8 cellular contexts compared by ENCODE assay signal in genomic region chr3:33115024-33115768, GRCh38. TPM values are rescaled to one million over a fixed set of nuclear protein-coding genes. Genes with fewer than 3 reads are reported as not detected.
A peak's percentile ranks its signal among the peaks of the same experiment; 100 is the strongest.
DNase-seq lines count a peak whose midpoint lies in the region; ATAC-seq and TF ChIP-seq lines count a peak whose summit lies in the region.

No MANE protein-coding gene starts in this region.

- CTCF ChIA-PET in activated CD4-positive, alpha-beta T cell treated with anti-CD3 and anti-CD28 coated beads, Interleukin-2, amount 10 ng/mL, durations not matched to agents 7 days and 5 days (lab: Charles Lee): interaction anchor here (0.9 to 1.9 kb wide), 4 partner anchors 41 to 350 kb away, joined by 3 to 7 read pairs (median 3); no protein-coding TSS in a partner anchor

- peaks cover 4% of the 10 kb centered on the region for H3K9me3 Mint-ChIP-seq in activated CD4-positive, alpha-beta T cell treated with anti-CD3 and anti-CD28 coated beads, Interleukin-2, amount 10 ng/mL, durations not matched to agents 7 days and 5 days

- 61% methylated on average over 13 of the region's 13 CpGs for WGBS in right lobe of liver (ENCODE audit: insufficient coverage, low coverage, low lambda C conversion rate, missing lambda C conversion rate)

- no peaks in the 10 kb centered on the region for H3K27me3 ChIP-seq in right lobe of liver

- no peak for DNase-seq in activated CD4-positive, alpha-beta T cell treated with anti-CD3 and anti-CD28 coated beads, Interleukin-2, amount 10 ng/mL, durations not matched to agents 7 days and 5 days
- no peak for DNase-seq in activated CD4-positive, alpha-beta T cell treated with anti-CD3 and anti-CD28 coated beads, Interleukin-2, amount 50 U/mL, for 4 hours
- DNase-seq in RPMI8226 (peak; percentile 48), dermis blood vessel endothelial cell (peak; percentile 71), right lobe of liver (peak in 2 of 3 donors; percentile 42 to 58), stromal cell of bone marrow (ENCODE audit: low read depth) (peak; percentile 96), mesenteric fat pad (ENCODE audit: low spot score) (no peak)
- no peak for DNase-seq in activated effector memory CD4-positive, alpha-beta T cell treated with Interleukin-2 at 50 U/mL for 16 hours

- no peak for TF ChIP-seq CTCF in right lobe of liver (IDR thresholded peaks at IDR 0.05)

- peaks cover 0 to 20% (median 2%) of the 10 kb centered on the region in 4 donors for H3K4me1 ChIP-seq in right lobe of liver

- POLR2A ChIA-PET in activated CD4-positive, alpha-beta T cell treated with anti-CD3 and anti-CD28 coated beads, Interleukin-2, amount 10 ng/mL, durations not matched to agents 7 days and 5 days (lab: Charles Lee): no interaction called here

- peak overlapping the region; percentile 23 to 92 (median 89) for H3K27ac ChIP-seq in right lobe of liver

- no peaks in the 10 kb centered on the region for H3K36me3 ChIP-seq in right lobe of liver

- intact Hi-C loops in right lobe of liver (cut with DNase I): no loop called here

- H3K9me3 ChIP-seq in right lobe of liver: no peaks in the 10 kb centered on the region

- peak overlapping the region; percentile 82 for H3K4me3 Mint-ChIP-seq in activated CD4-positive, alpha-beta T cell treated with anti-CD3 and anti-CD28 coated beads, Interleukin-2, amount 10 ng/mL, durations not matched to agents 7 days and 5 days

- no peak for TF ChIP-seq POLR2A in right lobe of liver (IDR thresholded peaks at IDR 0.05)

- peak overlapping the region; percentile 86 to 87 (median 86) for H3K4me3 ChIP-seq in right lobe of liver

- H3K27ac Mint-ChIP-seq in activated CD4-positive, alpha-beta T cell treated with anti-CD3 and anti-CD28 coated beads, Interleukin-2, amount 10 ng/mL, durations not matched to agents 7 days and 5 days: no peak overlapping the region

- peaks cover 38% of the 10 kb centered on the region for H3K4me1 Mint-ChIP-seq in activated CD4-positive, alpha-beta T cell treated with anti-CD3 and anti-CD28 coated beads, Interleukin-2, amount 10 ng/mL, durations not matched to agents 7 days and 5 days

- ATAC-seq in right lobe of liver: peak in 3 of 4 donors; percentile 20 to 52 (median 38)

- H3K27me3 Mint-ChIP-seq in activated CD4-positive, alpha-beta T cell treated with anti-CD3 and anti-CD28 coated beads, Interleukin-2, amount 10 ng/mL, durations not matched to agents 7 days and 5 days: no peaks in the 10 kb centered on the region

- H3K36me3 Mint-ChIP-seq in activated CD4-positive, alpha-beta T cell treated with anti-CD3 and anti-CD28 coated beads, Interleukin-2, amount 10 ng/mL, durations not matched to agents 7 days and 5 days (ENCODE audit: low read depth): peaks cover 6% of the 10 kb centered on the region

RNA-seq across cellular contexts. Expression of gene CRTAP, which starts 1.4 kb away (rescaled TPM):
- total RNA-seq in activated CD4-positive, alpha-beta T cell treated with anti-CD3 and anti-CD28 coated beads, Interleukin-2, amount 10 ng/mL, durations not matched to agents 7 days and 5 days: 10 to 100 TPM; 38.8 to 39.3 TPM
- total RNA-seq in dermis blood vessel endothelial cell: 132 and 203 TPM in 2 replicates
- total RNA-seq in right lobe of liver: 10 to 100 TPM; 33.1 to 54.9 (median 46.8) TPM
- total RNA-seq in mesenteric fat pad: 371 TPM

RNA-seq across cellular contexts. Expression of gene GLB1, which starts 18.2 kb away (rescaled TPM):
- total RNA-seq in activated CD4-positive, alpha-beta T cell treated with anti-CD3 and anti-CD28 coated beads, Interleukin-2, amount 10 ng/mL, durations not matched to agents 7 days and 5 days: 10 to 100 TPM; 45.4 to 46.5 TPM
- total RNA-seq in dermis blood vessel endothelial cell: 58.9 and 79.9 TPM in 2 replicates
- 10 to 100 TPM; 42.7 to 52.7 (median 49.4) TPM for total RNA-seq in right lobe of liver
- 56.5 TPM for total RNA-seq in mesenteric fat pad

RNA-seq across cellular contexts. Expression of gene TMPPE, which starts 18.2 kb away (rescaled TPM):
- total RNA-seq in activated CD4-positive, alpha-beta T cell treated with anti-CD3 and anti-CD28 coated beads, Interleukin-2, amount 10 ng/mL, durations not matched to agents 7 days and 5 days: 10 to 100 TPM; 13.4 to 14.3 TPM
- total RNA-seq in dermis blood vessel endothelial cell (8.0 and 13.6 TPM in 2 replicates), right lobe of liver (1 to 10 TPM; 2.8 to 3.8 (median 3.4) TPM), mesenteric fat pad (9.9 TPM)

Comparison
In these comparisons a context has a peak if more than half of its experiments do, and no peak if none do; other contexts are left out.
1. DNase-seq: peak in RPMI8226 (single experiment), dermis blood vessel endothelial cell (single experiment), right lobe of liver (2 of 3) and stromal cell of bone marrow (single experiment); none in activated CD4-positive, alpha-beta T cell treated with anti-CD3 and anti-CD28 coated beads, Interleukin-2, amount 10 ng/mL, durations not matched to agents 7 days and 5 days (single experiment), activated CD4-positive, alpha-beta T cell treated with anti-CD3 and anti-CD28 coated beads, Interleukin-2, amount 50 U/mL, for 4 hours (0 of 2), activated effector memory CD4-positive, alpha-beta T cell treated with Interleukin-2 at 50 U/mL for 16 hours (single experiment) and mesenteric fat pad (single experiment).